In the genomic region with DNA sequence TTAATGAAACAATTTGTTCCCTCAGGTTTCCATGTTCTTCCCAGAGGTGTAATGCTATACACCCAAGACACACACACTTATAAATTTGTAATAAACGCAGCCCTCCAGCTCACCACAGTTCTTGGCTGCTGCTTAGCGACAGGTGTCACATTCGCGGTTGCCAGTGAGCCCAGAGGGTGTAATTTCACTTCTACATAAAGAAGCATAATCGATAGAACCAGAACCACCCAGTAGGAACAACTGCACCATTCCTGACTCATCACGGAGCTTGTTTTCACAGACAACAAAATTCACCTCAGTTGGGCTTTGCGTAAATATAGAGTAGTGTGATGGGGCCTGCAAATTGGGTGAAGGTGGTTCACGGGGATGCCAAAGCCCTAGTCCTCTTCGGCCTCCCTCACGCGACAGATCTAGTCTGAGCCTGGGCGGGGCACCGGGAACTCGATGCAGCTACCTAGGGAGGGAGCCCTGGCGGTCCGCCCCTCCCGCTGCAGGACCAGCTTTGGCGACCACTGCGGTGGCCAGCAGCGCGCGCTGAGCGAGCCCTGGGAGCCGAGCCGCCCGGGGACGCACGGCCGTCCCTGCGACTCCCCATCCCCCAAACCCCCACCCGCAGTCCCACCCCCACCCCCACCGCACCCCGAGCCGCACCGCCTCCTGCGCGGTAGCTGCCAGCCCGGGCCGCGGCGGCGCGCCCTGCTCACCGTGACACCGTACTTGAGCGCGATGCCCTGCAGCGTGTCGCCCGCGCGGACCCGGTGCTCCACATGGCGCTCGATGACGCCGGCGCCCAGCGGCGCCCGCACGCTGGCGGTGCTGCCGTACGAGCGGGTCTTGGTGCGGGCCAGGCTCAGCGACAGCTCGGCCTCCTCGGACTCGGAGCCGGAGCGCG, we compare ENCODE assay signal across 1 cellular context.
TF ChIP-seq lines count a peak whose summit lies in the region.

No MANE protein-coding gene starts in this region.

TF ChIP-seq in endothelial cell of umbilical vein, 7 proteins besides CTCF, POLR2A, EP300 and RAD21 (continued from another document):
- TF ChIP-seq, protein P1, sequence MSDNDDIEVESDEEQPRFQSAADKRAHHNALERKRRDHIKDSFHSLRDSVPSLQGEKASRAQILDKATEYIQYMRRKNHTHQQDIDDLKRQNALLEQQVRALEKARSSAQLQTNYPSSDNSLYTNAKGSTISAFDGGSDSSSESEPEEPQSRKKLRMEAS (IDR thresholded peaks at IDR 0.05; ENCODE audit: insufficient read depth, insufficient read length), result no peak
- TF ChIP-seq EZH2 (IDR thresholded peaks at IDR 0.05; ENCODE audit: borderline replicate concordance, low read depth, low read length, severe bottlenecking), result no peak
